1 cellular context compared by ENCODE assay signal in genomic region chr5:114319236-114319635, GRCh38.
TF ChIP-seq lines count a peak whose summit lies in the region.

No MANE protein-coding gene starts in this region.

TF ChIP-seq in IMR-90, 13 proteins besides CTCF, POLR2A, EP300 and RAD21 (continued from another document):
- TF ChIP-seq RFX5 (IDR thresholded peaks at IDR 0.05; ENCODE audit: low read depth, low read length) (no peak), NFE2L2 (IDR thresholded peaks at IDR 0.05; ENCODE audit: low read depth, low read length) (no peak), FOS (IDR thresholded peaks at IDR 0.05; ENCODE audit: low read depth, low read length) (no peak), USF2 (IDR thresholded peaks at IDR 0.05; ENCODE audit: low read depth, low read length) (no peak), CEBPB (IDR thresholded peaks at IDR 0.05; ENCODE audit: low read depth, low read length) (no peak), MXI1 (IDR thresholded peaks at IDR 0.05; ENCODE audit: borderline replicate concordance, low read depth, low read length) (no peak), SMC3 (IDR thresholded peaks at IDR 0.05; ENCODE audit: low read depth, low read length) (no peak), ELK1 (IDR thresholded peaks at IDR 0.05; ENCODE audit: borderline replicate concordance, low read depth, low read length) (no peak), CHD1 (IDR thresholded peaks at IDR 0.05; ENCODE audit: low read depth, low read length) (no peak)
TF ChIP-seq in IMR-90: peak in this region for 0.
